Comparison of ENCODE assay signal across 16 cellular contexts in the genomic region with DNA sequence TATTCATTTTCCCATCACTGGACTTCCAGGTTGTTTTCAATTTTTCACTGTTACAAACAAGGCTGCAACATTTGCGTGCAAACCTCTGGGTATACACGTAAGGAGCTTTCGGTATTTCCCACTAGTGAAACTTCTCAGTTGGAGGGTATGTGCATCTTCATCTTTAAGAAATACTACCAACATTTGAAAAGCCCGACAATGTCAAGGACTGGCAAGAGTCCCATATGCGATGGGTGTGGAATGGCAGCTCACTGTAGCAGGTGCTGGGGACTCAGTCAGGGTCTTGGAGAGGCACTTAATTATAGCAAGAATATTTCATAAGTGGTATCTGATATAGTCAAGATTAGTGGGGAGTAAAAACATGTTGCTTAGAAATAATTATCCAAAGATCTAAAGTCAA. TPM values are rescaled to one million over a fixed set of nuclear protein-coding genes. Genes with fewer than 3 reads are reported as not detected.
DNase-seq lines count a peak whose midpoint lies in the region; ATAC-seq and TF ChIP-seq lines count a peak whose summit lies in the region.
"Had no signal": no experiment of that assay in that cellular context is flagged by ENCODE, and none has a peak within 500 bp of the region (broad histone marks: within the 10 kb centered on the region; RNA-seq: fewer than 3 reads in every experiment).

No MANE protein-coding gene starts in this region.

- H3K27ac Mint-ChIP-seq in activated naive CD8-positive, alpha-beta T cell, result no peak overlapping the region
- no peak overlapping the region for H3K27ac Mint-ChIP-seq in activated naive CD8-positive, alpha-beta T cell treated with anti-CD3 and anti-CD28 coated beads, Interleukin-2, amount 50 U/mL, for 24 hours
- H3K27ac Mint-ChIP-seq in activated naive CD8-positive, alpha-beta T cell treated with anti-CD3 and anti-CD28 coated beads for 36 hours, result no peak overlapping the region
- no peak overlapping the region for H3K27ac Mint-ChIP-seq in memory B cell
- no peak overlapping the region for H3K27ac Mint-ChIP-seq in stimulated activated effector memory CD8-positive, alpha-beta T cell treated with anti-CD3 and anti-CD28 coated beads, Interleukin-12 subunit alpha, Interleukin-12 subunit beta, amount 100 ng/mL, for 72 hours
- H3K27ac Mint-ChIP-seq in glutamatergic neuron (ENCODE audit: unreplicated experiment), result no peak overlapping the region
- peak overlapping the region in 1 of 7 donors; percentile 73 for H3K27ac Mint-ChIP-seq in CD4-positive, alpha-beta memory T cell
- H3K27ac Mint-ChIP-seq: H9 had no signal

- no peak overlapping the region for H3K4me3 ChIP-seq in CD4-positive, alpha-beta memory T cell (ENCODE audit: low read length in 2 of 2)

- intact Hi-C loops in CD4-positive, alpha-beta memory T cell (cut with micrococcal nuclease), result no loop called here

- peaks cover 20% of the 10 kb centered on the region for H3K4me1 Mint-ChIP-seq in activated naive CD8-positive, alpha-beta T cell (ENCODE audit: low read depth)
- H3K4me1 Mint-ChIP-seq in activated naive CD8-positive, alpha-beta T cell treated with anti-CD3 and anti-CD28 coated beads, Interleukin-2, amount 50 U/mL, for 24 hours, result peaks cover 17% of the 10 kb centered on the region
- H3K4me1 Mint-ChIP-seq in activated naive CD8-positive, alpha-beta T cell treated with anti-CD3 and anti-CD28 coated beads for 36 hours, result peaks cover 18% of the 10 kb centered on the region
- H3K4me1 Mint-ChIP-seq in memory B cell (peaks cover 5% of the 10 kb centered on the region), glutamatergic neuron (ENCODE audit: low read depth, unreplicated experiment) (no peaks in the 10 kb centered on the region)
- H3K4me1 Mint-ChIP-seq in stimulated activated effector memory CD8-positive, alpha-beta T cell treated with anti-CD3 and anti-CD28 coated beads, Interleukin-12 subunit alpha, Interleukin-12 subunit beta, amount 100 ng/mL, for 72 hours, result peaks cover 17% of the 10 kb centered on the region
- H3K4me1 Mint-ChIP-seq in CD4-positive, alpha-beta memory T cell, result peaks cover 11 to 16% (median 12%) of the 10 kb centered on the region in 4 donors

- H3K27me3 ChIP-seq in CD4-positive, alpha-beta memory T cell (ENCODE audit: insufficient read depth, low read length), result peaks cover 13% of the 10 kb centered on the region

- no peak for TF ChIP-seq CTCF in glutamatergic neuron (IDR thresholded peaks at IDR 0.05; ENCODE audit: partially characterized antibody, unreplicated experiment)

- no peak overlapping the region for H3K27ac ChIP-seq in CD4-positive, alpha-beta memory T cell (ENCODE audit: low read depth, low read length)
- H3K27ac ChIP-seq: A549, BLaER1, GM23248 had no signal

- CTCF ChIA-PET in CD4-positive, alpha-beta memory T cell (lab: Charles Lee; ENCODE audit: partially characterized antibody), result interaction anchor here (0.7 to 6.5 kb wide), 25 partner anchors 7 to 234 kb away, joined by 3 to 184 read pairs (median 5); partner anchors contain the start of genes PSORS1C2 and TCF19

- ATAC-seq in activated naive CD8-positive, alpha-beta T cell treated with anti-CD3 and anti-CD28 coated beads, Interleukin-2, amount 50 U/mL, for 24 hours, result no peak
- no peak for ATAC-seq in memory B cell (ENCODE audit: low read depth)
- ATAC-seq in stimulated activated effector memory CD8-positive, alpha-beta T cell treated with anti-CD3 and anti-CD28 coated beads, Interleukin-12 subunit alpha, Interleukin-12 subunit beta, amount 100 ng/mL, for 72 hours, result no peak

- POLR2A ChIA-PET in CD4-positive, alpha-beta memory T cell (lab: Charles Lee; ENCODE audit: partially characterized antibody), result interaction anchor here (1.0 to 21.6 kb wide), 10 partner anchors 8 to 228 kb away, joined by 3 to 517 read pairs (median 7); partner anchors contain the start of genes HLA-B and PSORS1C2

- H3K4me1 ChIP-seq in CD4-positive, alpha-beta memory T cell (ENCODE audit: insufficient read depth, low read length), result peaks cover 10% of the 10 kb centered on the region
- H3K4me1 ChIP-seq: A549 had no signal

- no peaks in the 10 kb centered on the region for H3K36me3 ChIP-seq in CD4-positive, alpha-beta memory T cell (ENCODE audit: insufficient read depth, low read length)
- H3K36me3 ChIP-seq: BLaER1 had no signal

- peaks cover 4% of the 10 kb centered on the region for H3K27me3 Mint-ChIP-seq in activated naive CD8-positive, alpha-beta T cell
- H3K27me3 Mint-ChIP-seq in activated naive CD8-positive, alpha-beta T cell treated with anti-CD3 and anti-CD28 coated beads, Interleukin-2, amount 50 U/mL, for 24 hours, result peaks cover 17% of the 10 kb centered on the region
- peaks cover 38% of the 10 kb centered on the region for H3K27me3 Mint-ChIP-seq in activated naive CD8-positive, alpha-beta T cell treated with anti-CD3 and anti-CD28 coated beads for 36 hours
- H3K27me3 Mint-ChIP-seq in memory B cell (peaks cover 14% of the 10 kb centered on the region), glutamatergic neuron (ENCODE audit: unreplicated experiment) (peaks cover 4% of the 10 kb centered on the region)
- H3K27me3 Mint-ChIP-seq in CD4-positive, alpha-beta memory T cell, result peaks cover 10 to 12% of the 10 kb centered on the region in 2 donors

- H3K9me3 Mint-ChIP-seq in activated naive CD8-positive, alpha-beta T cell (ENCODE audit: low read depth), result no peaks in the 10 kb centered on the region
- peaks cover 5% of the 10 kb centered on the region for H3K9me3 Mint-ChIP-seq in activated naive CD8-positive, alpha-beta T cell treated with anti-CD3 and anti-CD28 coated beads, Interleukin-2, amount 50 U/mL, for 24 hours
- peaks cover 2% of the 10 kb centered on the region for H3K9me3 Mint-ChIP-seq in activated naive CD8-positive, alpha-beta T cell treated with anti-CD3 and anti-CD28 coated beads for 36 hours
- H3K9me3 Mint-ChIP-seq in memory B cell (peaks cover under 1% of the 10 kb centered on the region), glutamatergic neuron (ENCODE audit: unreplicated experiment) (peaks cover 1% of the 10 kb centered on the region)
- peaks cover 2% of the 10 kb centered on the region for H3K9me3 Mint-ChIP-seq in stimulated activated effector memory CD8-positive, alpha-beta T cell treated with anti-CD3 and anti-CD28 coated beads, Interleukin-12 subunit alpha, Interleukin-12 subunit beta, amount 100 ng/mL, for 72 hours
- peaks cover 0 to 3% (median 0%) of the 10 kb centered on the region in 8 donors for H3K9me3 Mint-ChIP-seq in CD4-positive, alpha-beta memory T cell

- H3K36me3 Mint-ChIP-seq in activated naive CD8-positive, alpha-beta T cell, result peaks cover 2% of the 10 kb centered on the region
- peaks cover 1% of the 10 kb centered on the region for H3K36me3 Mint-ChIP-seq in activated naive CD8-positive, alpha-beta T cell treated with anti-CD3 and anti-CD28 coated beads, Interleukin-2, amount 50 U/mL, for 24 hours (ENCODE audit: low read depth)
- H3K36me3 Mint-ChIP-seq in activated naive CD8-positive, alpha-beta T cell treated with anti-CD3 and anti-CD28 coated beads for 36 hours, result peaks cover 1% of the 10 kb centered on the region
- H3K36me3 Mint-ChIP-seq in memory B cell (no peaks in the 10 kb centered on the region), glutamatergic neuron (ENCODE audit: unreplicated experiment) (peaks cover 5% of the 10 kb centered on the region)
- H3K36me3 Mint-ChIP-seq in stimulated activated effector memory CD8-positive, alpha-beta T cell treated with anti-CD3 and anti-CD28 coated beads, Interleukin-12 subunit alpha, Interleukin-12 subunit beta, amount 100 ng/mL, for 72 hours, result peaks cover 4% of the 10 kb centered on the region
- no peaks in the 10 kb centered on the region for H3K36me3 Mint-ChIP-seq in CD4-positive, alpha-beta memory T cell

- H3K4me3 Mint-ChIP-seq in activated naive CD8-positive, alpha-beta T cell, result peak overlapping the region; percentile 60
- H3K4me3 Mint-ChIP-seq in activated naive CD8-positive, alpha-beta T cell treated with anti-CD3 and anti-CD28 coated beads, Interleukin-2, amount 50 U/mL, for 24 hours, result no peak overlapping the region
- peak overlapping the region; percentile 29 for H3K4me3 Mint-ChIP-seq in activated naive CD8-positive, alpha-beta T cell treated with anti-CD3 and anti-CD28 coated beads for 36 hours
- H3K4me3 Mint-ChIP-seq in memory B cell, result peak overlapping the region; percentile 63
- H3K4me3 Mint-ChIP-seq in stimulated activated effector memory CD8-positive, alpha-beta T cell treated with anti-CD3 and anti-CD28 coated beads, Interleukin-12 subunit alpha, Interleukin-12 subunit beta, amount 100 ng/mL, for 72 hours, result peak overlapping the region; percentile 73
- no peak overlapping the region for H3K4me3 Mint-ChIP-seq in glutamatergic neuron (ENCODE audit: unreplicated experiment)
- peak overlapping the region in 4 of 8 donors; percentile 15 to 61 (median 42) for H3K4me3 Mint-ChIP-seq in CD4-positive, alpha-beta memory T cell

- DNase-seq in activated naive CD8-positive, alpha-beta T cell treated with anti-CD3 and anti-CD28 coated beads, Interleukin-2, amount 50 U/mL, for 24 hours, result no peak
- no peak for DNase-seq in activated naive CD8-positive, alpha-beta T cell treated with anti-CD3 and anti-CD28 coated beads for 36 hours
- DNase-seq in memory B cell (ENCODE audit: low spot score in 2 of 2), result no peak
- no peak for DNase-seq in stimulated activated effector memory CD8-positive, alpha-beta T cell treated with anti-CD3 and anti-CD28 coated beads, Interleukin-12 subunit alpha, Interleukin-12 subunit beta, amount 100 ng/mL, for 72 hours (ENCODE audit: low spot score in 2 of 2)
- no peak for DNase-seq in glutamatergic neuron
- DNase-seq in 8988T, result no peak
- DNase-seq in CD4-positive, alpha-beta memory T cell, result no peak
- DNase-seq: AML-193, Calu3, DMS 273 treated with DMSO at 0.1 percent for 48 hours, GM23248, H9, IMR-90 had no signal

- no peaks in the 10 kb centered on the region for H3K9me3 ChIP-seq in CD4-positive, alpha-beta memory T cell (ENCODE audit: control insufficient read depth in 1 of 2, low read length in 2 of 2)
- H3K9me3 ChIP-seq: A549, BLaER1 had no signal

RNA-seq across cellular contexts. Expression of gene HLA-B, which starts 8.9 kb away (rescaled TPM):
- total RNA-seq in activated naive CD8-positive, alpha-beta T cell treated with anti-CD3 and anti-CD28 coated beads for 36 hours, result 1,000 to 10,000 TPM; 2,753 to 2,773 TPM
- 11.4 TPM for total RNA-seq in glutamatergic neuron (ENCODE audit: unreplicated experiment)
- total RNA-seq in CD4-positive, alpha-beta memory T cell, result 1,000 to 10,000 TPM; 5,565 to 5,762 TPM
- polyA plus RNA-seq in CD4-positive, alpha-beta memory T cell, result 1,000 to 10,000 TPM; 6,650 to 9,105 TPM

RNA-seq across cellular contexts. Expression of gene MICA, which starts 37.5 kb away (rescaled TPM):
- total RNA-seq in activated naive CD8-positive, alpha-beta T cell treated with anti-CD3 and anti-CD28 coated beads for 36 hours, result 10 to 100 TPM; 10.5 to 11.3 TPM
- total RNA-seq in glutamatergic neuron (ENCODE audit: unreplicated experiment), result 0.42 TPM
- total RNA-seq in CD4-positive, alpha-beta memory T cell, result 10 to 100 TPM; 18.5 to 21.2 TPM
- polyA plus RNA-seq in CD4-positive, alpha-beta memory T cell, result 1 to 10 TPM; 3.5 to 5.4 TPM

Comparison
In these comparisons a context has a peak if more than half of its experiments do, and no peak if none do; other contexts are left out.
1. H3K4me3 Mint-ChIP-seq: peak in activated naive CD8-positive, alpha-beta T cell (single experiment), activated naive CD8-positive, alpha-beta T cell treated with anti-CD3 and anti-CD28 coated beads for 36 hours (single experiment), memory B cell (single experiment) and stimulated activated effector memory CD8-positive, alpha-beta T cell treated with anti-CD3 and anti-CD28 coated beads, Interleukin-12 subunit alpha, Interleukin-12 subunit beta, amount 100 ng/mL, for 72 hours (single experiment); none in activated naive CD8-positive, alpha-beta T cell treated with anti-CD3 and anti-CD28 coated beads, Interleukin-2, amount 50 U/mL, for 24 hours (single experiment) and glutamatergic neuron (single experiment).
2. RNA of gene HLA-B, which starts 8.9 kb away (total RNA-seq): 5,565 to 5,762 TPM in CD4-positive, alpha-beta memory T cell and 2,753 to 2,773 TPM in activated naive CD8-positive, alpha-beta T cell treated with anti-CD3 and anti-CD28 coated beads for 36 hours; 11.4 TPM in glutamatergic neuron (single experiment); every median in the first group is over 100 times any median in the second.